Comparison of ENCODE assay signal across 8 cellular contexts in the genomic region with DNA sequence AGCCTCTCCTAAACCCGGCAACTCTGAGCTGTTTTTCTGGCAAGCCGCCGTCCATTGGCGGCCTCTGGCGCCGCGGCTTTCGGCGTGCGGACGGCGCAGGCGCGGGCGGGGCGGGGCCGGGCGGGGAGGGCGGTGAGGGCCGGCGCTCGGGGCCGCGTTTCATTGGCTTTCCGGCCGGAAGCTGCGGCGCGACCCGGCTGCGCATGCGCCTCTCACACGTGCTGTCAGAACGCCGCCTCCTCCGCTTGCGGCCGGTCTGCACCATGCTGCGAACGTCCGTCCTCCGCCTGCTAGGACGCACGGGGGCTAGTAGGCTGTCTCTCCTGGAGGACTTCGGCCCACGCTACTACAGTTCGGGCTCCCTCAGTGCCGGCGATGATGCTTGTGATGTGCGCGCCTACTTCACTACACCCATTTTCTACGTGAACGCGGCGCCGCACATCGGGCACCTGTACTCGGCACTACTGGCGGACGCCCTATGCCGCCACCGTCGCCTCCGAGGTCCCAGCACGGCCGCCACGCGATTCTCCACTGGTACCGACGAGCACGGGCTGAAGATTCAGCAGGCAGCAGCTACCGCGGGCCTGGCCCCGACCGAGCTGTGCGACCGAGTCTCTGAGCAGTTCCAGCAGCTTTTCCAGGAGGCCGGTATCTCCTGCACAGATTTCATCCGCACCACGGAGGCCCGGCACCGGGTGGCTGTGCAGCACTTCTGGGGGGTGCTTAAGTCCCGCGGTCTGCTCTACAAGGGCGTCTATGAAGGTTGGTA. TPM values are rescaled to one million over a fixed set of nuclear protein-coding genes. Genes with fewer than 3 reads are reported as not detected.
DNase-seq lines count a peak whose midpoint lies in the region; ATAC-seq and TF ChIP-seq lines count a peak whose summit lies in the region.

A gene (plus strand): TSS at position 227 of the 769 bp plus-strand sequence. CDS start 37 bp downstream, at position 264.

- DNase-seq in ELR (ENCODE audit: low read depth) (peak; percentile 93), H7 (peak; percentile 96), SHP77 (lab: John Stamatoyannopoulos, UW) (peak; percentile 82 to 89), fibroblast of the aortic adventitia (ENCODE audit: low read depth) (peak; percentile 91), nephron progenitor cell (peak; percentile 94)
- DNase-seq in activated effector memory CD4-positive, alpha-beta T cell treated with Interleukin-2 at 50 U/mL for 16 hours, result peak; percentile 90
- DNase-seq in stimulated activated naive CD8-positive, alpha-beta T cell treated with anti-CD3 and anti-CD28 coated beads, Interleukin-15, amount 100 ng/mL, for 72 hours, result peak; percentile 91 to 93

- peaks cover 17% of the 10 kb centered on the region for H3K36me3 Mint-ChIP-seq in nephron progenitor cell (ENCODE audit: low read depth)

- peaks cover 45% of the 10 kb centered on the region for H3K4me1 ChIP-seq in Loucy (ENCODE audit: insufficient read depth, low read length, poor library complexity, severe bottlenecking)

- H3F3A ChIP-seq in Loucy (ENCODE audit: low read depth), result no peaks in the 10 kb centered on the region

- peak within 1 kb of the TSS; percentile 91 for H3K4me2 ChIP-seq in Loucy (ENCODE audit: low read depth, low read length, poor library complexity, severe bottlenecking)

- peak; percentile 84 for ATAC-seq in stimulated activated naive CD8-positive, alpha-beta T cell treated with anti-CD3 and anti-CD28 coated beads, Interleukin-15, amount 100 ng/mL, for 72 hours

- H3K27ac Mint-ChIP-seq in nephron progenitor cell, result peak within 1 kb of the TSS; percentile 86
- H3K27ac Mint-ChIP-seq in stimulated activated naive CD8-positive, alpha-beta T cell treated with anti-CD3 and anti-CD28 coated beads, Interleukin-15, amount 100 ng/mL, for 72 hours, result peak within 1 kb of the TSS; percentile 93 to 96

- peak within 1 kb of the TSS; percentile 98 for H2AFZ ChIP-seq in Loucy (ENCODE audit: low read length)

- peak within 1 kb of the TSS; percentile 83 for H3K9ac ChIP-seq in Loucy (ENCODE audit: low read depth, low read length, poor library complexity, severe bottlenecking)

- H3K36me3 ChIP-seq in H7 (replicated peaks; ENCODE audit: control insufficient read depth, insufficient read depth, low read length), result no peaks in the 10 kb centered on the region
- no peaks in the 10 kb centered on the region for H3K36me3 ChIP-seq in Loucy (ENCODE audit: insufficient read depth, low read length)

- peaks cover 32% of the 10 kb centered on the region for H4K20me1 ChIP-seq in Loucy (ENCODE audit: insufficient read depth, low read length, poor library complexity, severe bottlenecking)

- peaks cover 6% of the 10 kb centered on the region for H3K27me3 Mint-ChIP-seq in nephron progenitor cell (ENCODE audit: low read depth, poor library complexity)
- no peaks in the 10 kb centered on the region for H3K27me3 Mint-ChIP-seq in stimulated activated naive CD8-positive, alpha-beta T cell treated with anti-CD3 and anti-CD28 coated beads, Interleukin-15, amount 100 ng/mL, for 72 hours

- H3K4me3 Mint-ChIP-seq in nephron progenitor cell, result peak within 1 kb of the TSS; percentile 91
- H3K4me3 Mint-ChIP-seq in stimulated activated naive CD8-positive, alpha-beta T cell treated with anti-CD3 and anti-CD28 coated beads, Interleukin-15, amount 100 ng/mL, for 72 hours, result peak within 1 kb of the TSS; percentile 91 to 94

- H3K9me2 ChIP-seq in Loucy (replicated peaks; ENCODE audit: low read depth, low read length), result no peaks in the 10 kb centered on the region

- H3K4me3 ChIP-seq in H7 (ENCODE audit: insufficient read depth, low read depth, low read length), result peak within 1 kb of the TSS; percentile 90
- H3K4me3 ChIP-seq in Loucy (ENCODE audit: low read length, poor library complexity, severe bottlenecking), result peak within 1 kb of the TSS; percentile 98
- peak within 1 kb of the TSS; percentile 87 for H3K4me3 ChIP-seq in fibroblast of the aortic adventitia (ENCODE audit: low read depth, low read length)

- H3K79me2 ChIP-seq in Loucy (ENCODE audit: insufficient read depth, low read length), result peaks cover 47% of the 10 kb centered on the region

- H3K27me3 ChIP-seq in H7 (ENCODE audit: control insufficient read depth, insufficient read depth, low read length) (no peaks in the 10 kb centered on the region), Loucy (ENCODE audit: insufficient read depth, low read length, poor library complexity, severe bottlenecking) (no peaks in the 10 kb centered on the region)

- H3K9me3 ChIP-seq in Loucy (ENCODE audit: insufficient read depth, low read depth, low read length), result no peaks in the 10 kb centered on the region

- TF ChIP-seq CTCF in Loucy (conservative IDR thresholded peaks at IDR 0.05; ENCODE audit: low read length) (no peak), fibroblast of the aortic adventitia (IDR thresholded peaks at IDR 0.05; ENCODE audit: insufficient read depth, low read length) (no peak), nephron progenitor cell (IDR thresholded peaks at IDR 0.05) (no peak)

- H3K4me1 Mint-ChIP-seq in nephron progenitor cell, result peaks cover 48% of the 10 kb centered on the region
- H3K4me1 Mint-ChIP-seq in stimulated activated naive CD8-positive, alpha-beta T cell treated with anti-CD3 and anti-CD28 coated beads, Interleukin-15, amount 100 ng/mL, for 72 hours, result peaks cover 58% of the 10 kb centered on the region

- H3K9me3 Mint-ChIP-seq in nephron progenitor cell, result peaks cover 8% of the 10 kb centered on the region
- no peaks in the 10 kb centered on the region for H3K9me3 Mint-ChIP-seq in stimulated activated naive CD8-positive, alpha-beta T cell treated with anti-CD3 and anti-CD28 coated beads, Interleukin-15, amount 100 ng/mL, for 72 hours

RNA-seq across cellular contexts. Expression of the gene that starts here (rescaled TPM):
- total RNA-seq in H7 (2014; rRNA removed; shearing (Covaris generic)), result 26.5 and 28.1 TPM in 2 replicates
- total RNA-seq in fibroblast of the aortic adventitia (ENCODE audit: low replicate concordance), result 1.6 and 3.5 TPM in 2 replicates

Comparison
In these comparisons a context has a peak if more than half of its experiments do, and no peak if none do; other contexts are left out.
1. Peak in every context shown above with its lines: DNase-seq, ATAC-seq and H3K4me3 ChIP-seq.